Comparison of ENCODE assay signal across 8 cellular contexts in genomic region chr19:40305403-40305802, GRCh38. TPM values are rescaled to one million over a fixed set of nuclear protein-coding genes. Genes with fewer than 3 reads are reported as not detected.
DNase-seq lines count a peak whose midpoint lies in the region; ATAC-seq and FAIRE-seq lines count a peak whose summit lies in the region.

No MANE protein-coding gene starts in this region.

- no peak overlapping the region for H3K27ac ChIP-seq in caudate nucleus (ENCODE audit: low read depth, low read length)

- FAIRE-seq in A204.1 (lab: Jason Lieb, UNC) = peak; percentile 98

- DNase-seq in GM19238 (ENCODE audit: insufficient read length, low spot score) (peak; percentile 77), NCI-H345 (lab: John Stamatoyannopoulos, UW) (peak; percentile 85), caudate nucleus (lab: John Stamatoyannopoulos, UW) (peak in 54 of 61 donors; percentile 4 to 87 (median 40)), left lobe of liver (ENCODE audit: low spot score) (peak; percentile 70)
- peak; percentile 36 to 66 (median 42) for DNase-seq in activated CD4-positive, CD25-positive, alpha-beta regulatory T cell (lab: John Stamatoyannopoulos, UW)
- DNase-seq in stimulated activated CD4-positive, alpha-beta T cell treated with anti-CD3 and anti-CD28 coated beads, Interleukin-4, amount 100 ng/mL, for 4 hours = peak; percentile 61 to 65

- ATAC-seq in left lobe of liver (peak; percentile 96), HG03457 (IDR thresholded peaks at IDR 0.05; ENCODE audit: unreplicated experiment) (no peak)

RNA-seq across cellular contexts. Expression of gene AKT2, which starts 20.3 kb away (rescaled TPM):
- total RNA-seq in left lobe of liver = 140 TPM

RNA-seq across cellular contexts. Expression of gene C19orf47, which starts 42.8 kb away (rescaled TPM):
- total RNA-seq in left lobe of liver = 6.7 TPM

RNA-seq across cellular contexts. Expression of gene PLD3, which starts 43.1 kb away (rescaled TPM):
- total RNA-seq in left lobe of liver = 104 TPM
